In genomic region chr1:6360517-6360916, GRCh38 we compare ENCODE assay signal across 1 cellular context.
TF ChIP-seq lines count a peak whose summit lies in the region.

No MANE protein-coding gene starts in this region.

TF ChIP-seq in HepG2, 621 proteins besides CTCF, POLR2A, EP300 and RAD21:
- TF ChIP-seq HDAC2 (CRISPR knock-in tag; IDR thresholded peaks at IDR 0.05) (peak; percentile 36; the same call in 1 of the 2 replicates), DPF2 (CRISPR knock-in tag; IDR thresholded peaks at IDR 0.05; ENCODE audit: borderline replicate concordance, low read depth) (0 out of 2 replicates have a peak, but pooled peaks have one; percentile 22), ZNF770 (CRISPR knock-in tag; IDR thresholded peaks at IDR 0.05) (peak; percentile 38; the same call in 1 of the 2 replicates), ZFY (CRISPR knock-in tag; IDR thresholded peaks at IDR 0.05) (peak; percentile 35; the same call in 1 of the 2 replicates), ZNF792 (CRISPR knock-in tag; IDR thresholded peaks at IDR 0.05) (no peak), ZHX2 (IDR thresholded peaks at IDR 0.05; ENCODE audit: low read depth) (no peak), ZHX2 (CRISPR knock-in tag; IDR thresholded peaks at IDR 0.05; ENCODE audit: borderline replicate concordance) (no peak), ZFX (CRISPR knock-in tag; IDR thresholded peaks at IDR 0.05; ENCODE audit: low read depth) (0 out of 2 replicates have a peak, but pooled peaks have one; percentile 21), ZNF646 (CRISPR knock-in tag; IDR thresholded peaks at IDR 0.05) (no peak), YEATS4 (CRISPR knock-in tag; IDR thresholded peaks at IDR 0.05; ENCODE audit: borderline replicate concordance) (0 out of 2 replicates have a peak, but pooled peaks have one; percentile 12), HHEX (CRISPR knock-in tag; IDR thresholded peaks at IDR 0.05) (no peak), ZNF121 (CRISPR knock-in tag; IDR thresholded peaks at IDR 0.05) (no peak), ZNF275 (CRISPR knock-in tag; IDR thresholded peaks at IDR 0.05; ENCODE audit: borderline replicate concordance) (no peak), ASH2L (IDR thresholded peaks at IDR 0.05; ENCODE audit: insufficient read length, low read depth, low read length) (peak; percentile 2), KDM6A (CRISPR knock-in tag; IDR thresholded peaks at IDR 0.05; ENCODE audit: low read depth) (peak; percentile 62), BORCS8-MEF2B (CRISPR knock-in tag; IDR thresholded peaks at IDR 0.05) (0 out of 2 replicates have a peak, but pooled peaks have one; percentile 40), ZNF609 (CRISPR knock-in tag; IDR thresholded peaks at IDR 0.05; ENCODE audit: borderline replicate concordance) (peak; percentile 24; the same call in 1 of the 2 replicates), TFAP4 (IDR thresholded peaks at IDR 0.05; ENCODE audit: borderline replicate concordance, low read depth) (peak; percentile 19; the same call in 1 of the 2 replicates), HNF4A (CRISPR knock-in tag; IDR thresholded peaks at IDR 0.05) (peak; percentile 68), ZNF703 (CRISPR knock-in tag; IDR thresholded peaks at IDR 0.05; ENCODE audit: borderline replicate concordance) (no peak), ZFP36 (IDR thresholded peaks at IDR 0.05; ENCODE audit: borderline replicate concordance, low read depth, low read length, partially characterized antibody) (no peak), ZNF678 (CRISPR knock-in tag; IDR thresholded peaks at IDR 0.05) (no peak), ZNF615 (CRISPR knock-in tag; IDR thresholded peaks at IDR 0.05; ENCODE audit: borderline replicate concordance) (0 out of 2 replicates have a peak, but pooled peaks have one; percentile 6)
